Comparison of ENCODE assay signal across 8 cellular contexts in genomic region chr3:49869525-49870126, GRCh38. TPM values are rescaled to one million over a fixed set of nuclear protein-coding genes. Genes with fewer than 3 reads are reported as not detected.
DNase-seq lines count a peak whose midpoint lies in the region; ATAC-seq and TF ChIP-seq lines count a peak whose summit lies in the region.

Gene CAMKV, minus strand, starts transcription at chr3:49869906. Its CDS starts 7,518 bp downstream, at chr3:49862388.

- H2BK12ac ChIP-seq in trophoblast cell (ENCODE audit: low read length) = no peak within 1 kb of the TSS

- no peaks in the 10 kb centered on the region for H3K79me1 ChIP-seq in trophoblast cell (ENCODE audit: low read length)

- no peak within 1 kb of the TSS for H3K9ac ChIP-seq in trophoblast cell (ENCODE audit: low read length)

- TF ChIP-seq CTCF in heart right ventricle (IDR thresholded peaks at IDR 0.05) = no peak

- no peak within 1 kb of the TSS for H3K27ac ChIP-seq in heart right ventricle
- H3K27ac ChIP-seq in effector memory CD4-positive, alpha-beta T cell (ENCODE audit: insufficient read depth, low read length, poor library complexity, severe bottlenecking) = no peak within 1 kb of the TSS
- no peak within 1 kb of the TSS for H3K27ac ChIP-seq in trophoblast cell (ENCODE audit: low read depth, low read length)

- no peaks in the 10 kb centered on the region for H3K4me1 Mint-ChIP-seq in T-helper 1 cell treated with Interleukin-12 subunit alpha and Interleukin-12 subunit beta and Interleukin-4 antibody, amounts not matched to agents 30 μg/mL and 1 μg/mL, for 36 hours (ENCODE audit: low read depth)

- peak within 1 kb of the TSS in 8 of 10 donors; percentile 21 to 48 (median 40) for H3K4me3 ChIP-seq in heart right ventricle
- H3K4me3 ChIP-seq in effector memory CD4-positive, alpha-beta T cell (ENCODE audit: insufficient read depth, low read depth, low read length, poor library complexity, severe bottlenecking) = peak within 1 kb of the TSS; percentile 43
- no peak within 1 kb of the TSS for H3K4me3 ChIP-seq in trophoblast cell (ENCODE audit: low read depth, low read length)

- no peak within 1 kb of the TSS for H2BK120ac ChIP-seq in trophoblast cell (ENCODE audit: insufficient read depth, low read length, poor library complexity)

- H2AFZ ChIP-seq in trophoblast cell (ENCODE audit: insufficient read depth, low read length, poor library complexity) = no peak within 1 kb of the TSS

- no peak within 1 kb of the TSS for H3K14ac ChIP-seq in trophoblast cell (ENCODE audit: low read length)

- H3K9me3 ChIP-seq in heart right ventricle (no peaks in the 10 kb centered on the region), trophoblast cell (ENCODE audit: insufficient read depth, low read depth, low read length) (peaks cover 3% of the 10 kb centered on the region)
- no peaks in the 10 kb centered on the region for H3K9me3 ChIP-seq in effector memory CD4-positive, alpha-beta T cell (ENCODE audit: control insufficient read depth, low read length)

- peak within 1 kb of the TSS; percentile 52 for H3K4me2 ChIP-seq in trophoblast cell (ENCODE audit: low read length)

- H3K36me3 ChIP-seq in heart right ventricle (no peaks in the 10 kb centered on the region), trophoblast cell (ENCODE audit: control insufficient read depth in 1 of 2, insufficient read depth in 2 of 2, low read length in 2 of 2) (no peaks in the 10 kb centered on the region)
- no peaks in the 10 kb centered on the region for H3K36me3 ChIP-seq in effector memory CD4-positive, alpha-beta T cell (ENCODE audit: control insufficient read depth, insufficient read depth, low read length)

- no peak within 1 kb of the TSS for H2AK5ac ChIP-seq in trophoblast cell (ENCODE audit: low read length)

- no peak within 1 kb of the TSS for H3K23ac ChIP-seq in trophoblast cell (ENCODE audit: low read length)

- H3K4ac ChIP-seq in trophoblast cell (ENCODE audit: low read depth, low read length) = no peak within 1 kb of the TSS

- no peak within 1 kb of the TSS for H4K8ac ChIP-seq in trophoblast cell (ENCODE audit: low read depth, low read length)

- no peaks in the 10 kb centered on the region for H3K79me2 ChIP-seq in trophoblast cell (ENCODE audit: control insufficient read depth, insufficient read depth, low read length, poor library complexity)

- intact Hi-C loops in heart right ventricle (cut with DNase I) = no loop called here
- intact Hi-C loops in left ventricle myocardium superior (cut with micrococcal nuclease) = no loop called here

- H3K18ac ChIP-seq in trophoblast cell (ENCODE audit: low read length) = no peak within 1 kb of the TSS

- WGBS in heart right ventricle, 2 donors = 1% methylated on average over 59 of the region's 59 CpGs
- no CpG with 5 or more reads among the region's 59 CpGs for WGBS in trophoblast cell (ENCODE audit: extremely low coverage, insufficient coverage, insufficient read length)

- H3K27me3 Mint-ChIP-seq in T-helper 1 cell treated with Interleukin-12 subunit alpha and Interleukin-12 subunit beta and Interleukin-4 antibody, amounts not matched to agents 30 μg/mL and 1 μg/mL, for 36 hours (ENCODE audit: low read depth) = peaks cover 55% of the 10 kb centered on the region

- H3K4me1 ChIP-seq in heart right ventricle (peaks cover 3 to 16% (median 12%) of the 10 kb centered on the region in 9 donors), trophoblast cell (ENCODE audit: control insufficient read depth in 1 of 2, insufficient read depth in 2 of 2, low read length in 2 of 2) (peaks cover 4 to 6% of the 10 kb centered on the region in 2 experiments)
- peaks cover 16% of the 10 kb centered on the region for H3K4me1 ChIP-seq in effector memory CD4-positive, alpha-beta T cell (ENCODE audit: control insufficient read depth, insufficient read depth, low read length, poor library complexity, severe bottlenecking)

- H4K12ac ChIP-seq in trophoblast cell (ENCODE audit: low read depth, low read length) = no peak within 1 kb of the TSS

- H4K91ac ChIP-seq in trophoblast cell (ENCODE audit: low read depth, low read length) = no peak within 1 kb of the TSS

- no peaks in the 10 kb centered on the region for H3K9me3 Mint-ChIP-seq in T-helper 1 cell treated with Interleukin-12 subunit alpha and Interleukin-12 subunit beta and Interleukin-4 antibody, amounts not matched to agents 30 μg/mL and 1 μg/mL, for 36 hours

- H2BK5ac ChIP-seq in trophoblast cell (ENCODE audit: low read depth, low read length, poor library complexity) = no peak within 1 kb of the TSS

- H3K27ac Mint-ChIP-seq in T-helper 1 cell treated with Interleukin-12 subunit alpha and Interleukin-12 subunit beta and Interleukin-4 antibody, amounts not matched to agents 30 μg/mL and 1 μg/mL, for 36 hours = no peak within 1 kb of the TSS

- no peaks in the 10 kb centered on the region for H3K36me3 Mint-ChIP-seq in T-helper 1 cell treated with Interleukin-12 subunit alpha and Interleukin-12 subunit beta and Interleukin-4 antibody, amounts not matched to agents 30 μg/mL and 1 μg/mL, for 36 hours (ENCODE audit: low read depth)

- DNase-seq in heart right ventricle (no peak), left ventricle myocardium superior (no peak), trophoblast cell (no peak), KG1 (lab: John Stamatoyannopoulos, UW) (no peak), DMS153 treated with DMSO at 0.1 percent for 48 hours (lab: John Stamatoyannopoulos, UW; ENCODE audit: unreplicated experiment) (no peak)
- no peak for DNase-seq in effector memory CD4-positive, alpha-beta T cell

- peak within 1 kb of the TSS; percentile 17 for H3K4me3 Mint-ChIP-seq in T-helper 1 cell treated with Interleukin-12 subunit alpha and Interleukin-12 subunit beta and Interleukin-4 antibody, amounts not matched to agents 30 μg/mL and 1 μg/mL, for 36 hours

- H3K27me3 ChIP-seq in heart right ventricle = peaks cover 10 to 58% (median 41%) of the 10 kb centered on the region in 7 donors
- H3K27me3 ChIP-seq in effector memory CD4-positive, alpha-beta T cell (replicated peaks; ENCODE audit: control insufficient read depth, insufficient read depth, low read length, poor library complexity, severe bottlenecking) = peaks cover 27% of the 10 kb centered on the region
- peaks cover 27% of the 10 kb centered on the region for H3K27me3 ChIP-seq in trophoblast cell (ENCODE audit: insufficient read depth, low read length)

- ATAC-seq in heart right ventricle (no peak), left ventricle myocardium superior (no peak), GM19455 (IDR thresholded peaks at IDR 0.05; ENCODE audit: unreplicated experiment) (no peak)

RNA-seq across cellular contexts. Expression of gene CAMKV, which starts in this region (rescaled TPM):
- total RNA-seq in heart right ventricle (not detected), left ventricle myocardium superior (not detected)
- polyA plus RNA-seq in heart right ventricle = not detected
- polyA plus RNA-seq in trophoblast cell (2013) = not detected in 2 replicates
